ENCODE assay signal across 27 cellular contexts in genomic region chr11:67548555-67549110, GRCh38. TPM values are rescaled to one million over a fixed set of nuclear protein-coding genes. Genes with fewer than 3 reads are reported as not detected.
DNase-seq lines count a peak whose midpoint lies in the region; ATAC-seq, FAIRE-seq and TF ChIP-seq lines count a peak whose summit lies in the region.
"Had no signal": no experiment of that assay in that cellular context is flagged by ENCODE, and none has a peak within 500 bp of the region (broad histone marks: within the 10 kb centered on the region; RNA-seq: fewer than 3 reads in every experiment).

No MANE protein-coding gene starts in this region.

- peaks cover 8 to 9% (median 9%) of the 10 kb centered on the region in 4 donors for H3K4me1 ChIP-seq in liver (ENCODE audit: control insufficient read depth in 4 of 4, insufficient read depth in 4 of 4, low read length in 3 of 4)
- H3K4me1 ChIP-seq: BE2C had no signal

- FAIRE-seq in frontal cortex (lab: Jason Lieb, UNC): no peak
- FAIRE-seq: D721Med, G401.6, H54 had no signal

- H3K27me3 ChIP-seq in liver (ENCODE audit: control insufficient read depth in 4 of 4, insufficient read depth in 4 of 4, low read length in 3 of 4): no peaks in the 10 kb centered on the region
- H3K27me3 ChIP-seq: BE2C had no signal

- 46% methylated on average over 9 of the region's 9 CpGs for WGBS in liver

- no peak overlapping the region for H3K9ac ChIP-seq in liver (ENCODE audit: low read depth in 1 of 2, low read length in 2 of 2)

- no peaks in the 10 kb centered on the region for H3K9me3 ChIP-seq in liver (ENCODE audit: control insufficient read depth in 4 of 4, low read length in 3 of 4)
- H3K9me3 ChIP-seq: BE2C had no signal

- no peak for ATAC-seq in GM21526 (IDR thresholded peaks at IDR 0.05; ENCODE audit: low FRiP score, unreplicated experiment)
- ATAC-seq: Panc1 had no signal

- peak overlapping the region in 1 of 2 donors; percentile 27 for H3K27ac ChIP-seq in liver (ENCODE audit: low read depth in 1 of 2, low read length in 2 of 2)
- H3K27ac ChIP-seq: RWPE1 had no signal

- H3K36me3 ChIP-seq in liver (ENCODE audit: control insufficient read depth in 4 of 4, insufficient read depth in 3 of 4, low read depth in 1 of 4, low read length in 3 of 4): no peaks in the 10 kb centered on the region
- H3K36me3 ChIP-seq: BE2C had no signal

- DNase-seq in DMS53 treated with DMSO at 0.1 percent for 48 hours (lab: John Stamatoyannopoulos, UW; ENCODE audit: unreplicated experiment) (peak; percentile 97), NCI-H2029 treated with DMSO at 0.1 percent for 48 hours (lab: John Stamatoyannopoulos, UW) (peak; percentile 24), NCI-H226 (no peak), frontal cortex (ENCODE audit: low spot score in 2 of 2) (no peak), ecto neural progenitor cell (ENCODE audit: low spot score) (no peak)
- DNase-seq: BE2C; CD4-positive, CD25-positive, alpha-beta regulatory T cell; KBM-7; MM.1S; NCI-H1048; NCI-H1417; NCI-H1694; NCI-H2107; NCI-H446; NCI-H526 treated with DMSO at 0.1 percent for 48 hours; SHP77; T-helper 1 cell had no signal

- no peak overlapping the region for H3K4me3 ChIP-seq in liver (ENCODE audit: low read depth in 1 of 3, low read length in 3 of 3)

- TF ChIP-seq CTCF in liver (IDR thresholded peaks at IDR 0.05; ENCODE audit: low read depth, low read length, missing input control): no peak

- TF ChIP-seq RAD21 in liver (IDR thresholded peaks at IDR 0.05): peak; percentile 13 to 17

TF ChIP-seq in liver, 16 proteins besides CTCF, POLR2A, EP300 and RAD21:
- TF ChIP-seq JUND (IDR thresholded peaks at IDR 0.05) (peak; percentile 43 to 81), GABPA (IDR thresholded peaks at IDR 0.05 in 1 of 2, conservative IDR thresholded peaks at IDR 0.05 in 1 of 2) (no peak), YY1 (IDR thresholded peaks at IDR 0.05) (no peak), RXRA (IDR thresholded peaks at IDR 0.05) (peak; percentile 77 to 87), REST (IDR thresholded peaks at IDR 0.05) (peak; percentile 46), FOXA2 (IDR thresholded peaks at IDR 0.05) (peak; percentile 74), HNF4A (conservative IDR thresholded peaks at IDR 0.05) (peak; percentile 64 to 69), SP1 (IDR thresholded peaks at IDR 0.05) (peak; percentile 89), HNF4G (IDR thresholded peaks at IDR 0.05) (peak; percentile 46)

RNA-seq across cellular contexts. Expression of gene CABP2, which starts 25.4 kb away (rescaled TPM):
- total RNA-seq in liver: not detected
- not detected for polyA plus RNA-seq in liver
- not detected for total RNA-seq in frontal cortex
- total RNA-seq: CD4-positive, CD25-positive, alpha-beta regulatory T cell; HT-29; LHCN-M2; SK-MEL-5 had no signal
- polyA plus RNA-seq: CD4-positive, CD25-positive, alpha-beta regulatory T cell had no signal

RNA-seq across cellular contexts. Expression of gene GSTP1, which starts 35.0 kb away (rescaled TPM):
- total RNA-seq in liver (100 to 1,000 TPM in 1 of 2 donors, 10 to 100 TPM in 1; 25.6 to 228 TPM), frontal cortex (206 TPM)
- 10 to 100 TPM; 35.1 to 54.5 TPM for polyA plus RNA-seq in liver

RNA-seq across cellular contexts. Expression of gene CDK2AP2, which starts 40.7 kb away (rescaled TPM):
- total RNA-seq in liver (10 to 100 TPM; 14.1 to 32.5 TPM), frontal cortex (4.9 TPM)
- polyA plus RNA-seq in liver: 100 to 1,000 TPM in 1 of 2 donors, 10 to 100 TPM in 1; 80.7 to 126 TPM

RNA-seq across cellular contexts. Expression of gene PITPNM1, which starts 43.5 kb away (rescaled TPM):
- total RNA-seq in liver: 1 to 10 TPM; 3.2 to 6.9 TPM
- polyA plus RNA-seq in liver: 1 to 10 TPM; 1.3 to 9.3 TPM
- 32.6 TPM for total RNA-seq in frontal cortex

RNA-seq across cellular contexts. Expression of gene NDUFV1, which starts 58.1 kb away (rescaled TPM):
- total RNA-seq in liver: 100 to 1,000 TPM in 1 of 2 donors, 10 to 100 TPM in 1; 83.6 to 162 TPM
- polyA plus RNA-seq in liver: 100 to 1,000 TPM; 163 to 172 TPM
- total RNA-seq in frontal cortex: 182 TPM

Comparison
In these comparisons a context has a peak if more than half of its experiments do, and no peak if none do; other contexts are left out.
1. DNase-seq: peak in DMS53 treated with DMSO at 0.1 percent for 48 hours (single experiment) and NCI-H2029 treated with DMSO at 0.1 percent for 48 hours (single experiment); none in NCI-H226 (single experiment), frontal cortex (0 of 2) and ecto neural progenitor cell (single experiment).